In genomic region chr2:42189235-42189566, GRCh38 we compare ENCODE assay signal across 24 cellular contexts.
"Had no signal": no experiment of that assay in that cellular context is flagged by ENCODE, and none has a peak within 500 bp of the region (broad histone marks: within the 10 kb centered on the region; RNA-seq: fewer than 3 reads in every experiment).

No MANE protein-coding gene starts in this region.

- H3K4me1 ChIP-seq: breast epithelium, foreskin keratinocyte had no signal

- H3K9me3 Mint-ChIP-seq: activated CD8-positive, alpha-beta T cell treated with anti-CD3 and anti-CD28 coated beads for 36 hours; activated naive CD8-positive, alpha-beta T cell treated with anti-CD3 and anti-CD28 coated beads, Interleukin-2, amount 50 U/mL, for 24 hours; central memory CD8-positive, alpha-beta T cell; dendritic cell treated with granulocyte-macrophage colony-stimulating factor and Interleukin-4, amounts not matched to agents 40 ng/mL and 50 ng/mL, for 4 days; immature natural killer cell; natural killer cell treated with Interleukin-12 subunit alpha and Interleukin-12 subunit beta and Interleukin-15 and Interleukin-18, amount 100 ng/mL, for 72 hours; stimulated activated naive B cell treated with anti-CD40 and anti-IgM and Interleukin-4, amounts not matched to agents 10 μg/mL and 1 μg/mL and 100 μg/mL, for 72 hours had no signal

- ATAC-seq: activated CD8-positive, alpha-beta T cell treated with anti-CD3 and anti-CD28 coated beads for 36 hours; activated naive CD8-positive, alpha-beta T cell treated with anti-CD3 and anti-CD28 coated beads, Interleukin-2, amount 50 U/mL, for 24 hours; foreskin keratinocyte; heart left ventricle; natural killer cell treated with Interleukin-12 subunit alpha and Interleukin-12 subunit beta and Interleukin-15 and Interleukin-18, amount 100 ng/mL, for 72 hours; stimulated activated naive B cell treated with anti-CD40 and anti-IgM and Interleukin-4, amounts not matched to agents 10 μg/mL and 1 μg/mL and 100 μg/mL, for 72 hours; upper lobe of right lung had no signal

- H3K4me3 Mint-ChIP-seq: activated CD8-positive, alpha-beta T cell treated with anti-CD3 and anti-CD28 coated beads for 36 hours; activated naive CD8-positive, alpha-beta T cell treated with anti-CD3 and anti-CD28 coated beads, Interleukin-2, amount 50 U/mL, for 24 hours; central memory CD8-positive, alpha-beta T cell; dendritic cell treated with granulocyte-macrophage colony-stimulating factor and Interleukin-4, amounts not matched to agents 40 ng/mL and 50 ng/mL, for 4 days; immature natural killer cell; natural killer cell treated with Interleukin-12 subunit alpha and Interleukin-12 subunit beta and Interleukin-15 and Interleukin-18, amount 100 ng/mL, for 72 hours; stimulated activated naive B cell treated with anti-CD40 and anti-IgM and Interleukin-4, amounts not matched to agents 10 μg/mL and 1 μg/mL and 100 μg/mL, for 72 hours had no signal

- H3K36me3 Mint-ChIP-seq: natural killer cell treated with Interleukin-12 subunit alpha and Interleukin-12 subunit beta and Interleukin-15 and Interleukin-18, amount 100 ng/mL, for 72 hours had no signal

- H3K27me3 Mint-ChIP-seq: activated CD8-positive, alpha-beta T cell treated with anti-CD3 and anti-CD28 coated beads for 36 hours; activated naive CD8-positive, alpha-beta T cell treated with anti-CD3 and anti-CD28 coated beads, Interleukin-2, amount 50 U/mL, for 24 hours; central memory CD8-positive, alpha-beta T cell; dendritic cell treated with granulocyte-macrophage colony-stimulating factor and Interleukin-4, amounts not matched to agents 40 ng/mL and 50 ng/mL, for 4 days; natural killer cell treated with Interleukin-12 subunit alpha and Interleukin-12 subunit beta and Interleukin-15 and Interleukin-18, amount 100 ng/mL, for 72 hours; stimulated activated naive B cell treated with anti-CD40 and anti-IgM and Interleukin-4, amounts not matched to agents 10 μg/mL and 1 μg/mL and 100 μg/mL, for 72 hours had no signal

- H3K36me3 ChIP-seq: breast epithelium, esophagus muscularis mucosa, heart left ventricle, right atrium auricular region, suprapubic skin, tibial artery, upper lobe of right lung had no signal

- H3K27ac ChIP-seq: breast epithelium, esophagus muscularis mucosa, foreskin keratinocyte, heart left ventricle, right atrium auricular region, suprapubic skin, tibial artery, upper lobe of right lung, VCaP had no signal

- H3K27me3 ChIP-seq: breast epithelium, esophagus muscularis mucosa, foreskin keratinocyte, heart left ventricle, right atrium auricular region, suprapubic skin, tibial artery, upper lobe of right lung had no signal

- H3K27ac Mint-ChIP-seq: activated CD8-positive, alpha-beta T cell treated with anti-CD3 and anti-CD28 coated beads for 36 hours; activated naive CD8-positive, alpha-beta T cell treated with anti-CD3 and anti-CD28 coated beads, Interleukin-2, amount 50 U/mL, for 24 hours; dendritic cell treated with granulocyte-macrophage colony-stimulating factor and Interleukin-4, amounts not matched to agents 40 ng/mL and 50 ng/mL, for 4 days; immature natural killer cell; natural killer cell treated with Interleukin-12 subunit alpha and Interleukin-12 subunit beta and Interleukin-15 and Interleukin-18, amount 100 ng/mL, for 72 hours had no signal

- H3K4me3 ChIP-seq: breast epithelium, esophagus muscularis mucosa, heart left ventricle, right atrium auricular region, suprapubic skin, tibial artery, upper lobe of right lung had no signal

- H3K9me3 ChIP-seq: breast epithelium, esophagus muscularis mucosa, heart left ventricle, right atrium auricular region, suprapubic skin, tibial artery, upper lobe of right lung had no signal

- DNase-seq: activated CD4-positive, alpha-beta T cell treated with anti-CD3 and anti-CD28 coated beads for 48 hours; activated CD8-positive, alpha-beta T cell treated with anti-CD3 and anti-CD28 coated beads for 36 hours; activated gamma-delta T cell; activated naive CD4-positive, alpha-beta T cell treated with anti-CD3 and anti-CD28 coated beads, Interleukin-2, amount 50 U/mL, for 16 hours; activated naive CD8-positive, alpha-beta T cell treated with anti-CD3 and anti-CD28 coated beads, Interleukin-2, amount 50 U/mL, for 24 hours; amygdala; foreskin keratinocyte; heart left ventricle; hypothalamus; immature natural killer cell; stimulated activated CD4-positive, alpha-beta T cell treated with anti-CD3 and anti-CD28 coated beads, Interleukin-15, amount 100 ng/mL, for 24 hours; stimulated activated CD4-positive, alpha-beta T cell treated with anti-CD3 and anti-CD28 coated beads, Interleukin-2, amount 100 ng/mL, for 24 hours; stimulated activated naive B cell treated with anti-CD40 and anti-IgM and Interleukin-4, amounts not matched to agents 10 μg/mL and 1 μg/mL and 100 μg/mL, for 72 hours; T-helper 1 cell; tibial artery; upper lobe of right lung had no signal
